16 cellular contexts compared by ENCODE assay signal in genomic region chr19:5632657-5633056, GRCh38. TPM values are rescaled to one million over a fixed set of nuclear protein-coding genes. Genes with fewer than 3 reads are reported as not detected.
A peak's percentile ranks its signal among the peaks of the same experiment; 100 is the strongest.
DNase-seq lines count a peak whose midpoint lies in the region; ATAC-seq and TF ChIP-seq lines count a peak whose summit lies in the region.
"Had no signal": no experiment of that assay in that cellular context is flagged by ENCODE, and none has a peak within 500 bp of the region (broad histone marks: within the 10 kb centered on the region; RNA-seq: fewer than 3 reads in every experiment).

No MANE protein-coding gene starts in this region.

- no peak overlapping the region for H2AFZ ChIP-seq in Loucy (ENCODE audit: low read length)

- peaks cover 42% of the 10 kb centered on the region for H3K4me1 Mint-ChIP-seq in CD14-positive monocyte
- H3K4me1 Mint-ChIP-seq in nephron progenitor cell: peaks cover 29% of the 10 kb centered on the region

- H3K36me3 ChIP-seq in Loucy (ENCODE audit: insufficient read depth, low read length): peaks cover 47% of the 10 kb centered on the region
- H3K36me3 ChIP-seq: ovary had no signal

- no peak overlapping the region for H3K9ac ChIP-seq in Loucy (ENCODE audit: low read depth, low read length, poor library complexity, severe bottlenecking)

- H3K36me3 Mint-ChIP-seq in CD14-positive monocyte (peaks cover 27 to 71% of the 10 kb centered on the region in 2 donors), nephron progenitor cell (ENCODE audit: low read depth) (peaks cover 74% of the 10 kb centered on the region)

- ATAC-seq in GM18498 (IDR thresholded peaks at IDR 0.05; ENCODE audit: unreplicated experiment): no peak
- ATAC-seq in GM18511 (IDR thresholded peaks at IDR 0.05; ENCODE audit: unreplicated experiment): no peak

- H3K9me3 ChIP-seq in Loucy (ENCODE audit: insufficient read depth, low read depth, low read length): no peaks in the 10 kb centered on the region
- H3K9me3 ChIP-seq: Caco-2, ovary, SJCRH30, stomach had no signal

- no peaks in the 10 kb centered on the region for H3F3A ChIP-seq in Loucy (ENCODE audit: low read depth)

- H3K27ac Mint-ChIP-seq in CD14-positive monocyte (peak overlapping the region in 5 of 7 donors; percentile 9 to 55 (median 33)), nephron progenitor cell (peak overlapping the region; percentile 20)

- H3K9me2 ChIP-seq in Loucy (replicated peaks; ENCODE audit: low read depth, low read length): no peaks in the 10 kb centered on the region

- intact Hi-C loops in CD14-positive monocyte (cut with micrococcal nuclease): no loop called here

- DNase-seq in CD14-positive monocyte (ENCODE audit: low spot score) (no peak), nephron progenitor cell (no peak), NOMO-1 (lab: John Stamatoyannopoulos, UW; ENCODE audit: unreplicated experiment in 2 of 2) (no peak)
- DNase-seq: activated CD4-positive, alpha-beta T cell treated with anti-CD3 and anti-CD28 coated beads for 1 hour; Caco-2; HCEC 1CT; NCI-H2029; NCI-H524; OCI-M1; ovary; SJCRH30; stimulated activated CD4-positive, alpha-beta T cell treated with anti-CD3 and anti-CD28 coated beads, Interleukin-12 subunit alpha, Interleukin-12 subunit beta, amount 100 ng/mL, for 4 hours; stomach had no signal

- no peaks in the 10 kb centered on the region for H3K27me3 ChIP-seq in Loucy (ENCODE audit: insufficient read depth, low read length, poor library complexity, severe bottlenecking)
- H3K27me3 ChIP-seq: ovary, SJCRH30, stomach had no signal

- peak overlapping the region; percentile 39 for H3K4me2 ChIP-seq in Loucy (ENCODE audit: low read depth, low read length, poor library complexity, severe bottlenecking)

- H3K27me3 Mint-ChIP-seq in CD14-positive monocyte (ENCODE audit: low read depth in 3 of 3) (peaks cover 0 to 2% (median 0%) of the 10 kb centered on the region in 3 donors), nephron progenitor cell (ENCODE audit: low read depth, poor library complexity) (peaks cover 3% of the 10 kb centered on the region)

- H3K4me3 Mint-ChIP-seq in CD14-positive monocyte (no peak overlapping the region), nephron progenitor cell (no peak overlapping the region)

- peaks cover 28% of the 10 kb centered on the region for H3K4me1 ChIP-seq in Loucy (ENCODE audit: insufficient read depth, low read length, poor library complexity, severe bottlenecking)
- H3K4me1 ChIP-seq: SJCRH30 had no signal

- TF ChIP-seq CTCF in CD14-positive monocyte (IDR thresholded peaks at IDR 0.05): no peak
- TF ChIP-seq CTCF in Loucy (conservative IDR thresholded peaks at IDR 0.05; ENCODE audit: low read length): no peak
- TF ChIP-seq CTCF in nephron progenitor cell (IDR thresholded peaks at IDR 0.05): no peak

- H3K4me3 ChIP-seq in Loucy (ENCODE audit: low read length, poor library complexity, severe bottlenecking): no peak overlapping the region
- H3K4me3 ChIP-seq: ovary, SJCRH30, stomach had no signal

- H3K9me3 Mint-ChIP-seq in CD14-positive monocyte (no peaks in the 10 kb centered on the region), nephron progenitor cell (no peaks in the 10 kb centered on the region)

- H3K79me2 ChIP-seq in Loucy (ENCODE audit: insufficient read depth, low read length): peaks cover 99% of the 10 kb centered on the region

- H4K20me1 ChIP-seq in Loucy (ENCODE audit: insufficient read depth, low read length, poor library complexity, severe bottlenecking): peaks cover 88% of the 10 kb centered on the region

RNA-seq across cellular contexts. Expression of gene SAFB, which starts 9.8 kb away (rescaled TPM):
- polyA plus RNA-seq in CD14-positive monocyte: 10 to 100 TPM; 12.2 to 23.1 TPM

RNA-seq across cellular contexts. Expression of gene SAFB2, which starts 10.1 kb away (rescaled TPM):
- polyA plus RNA-seq in CD14-positive monocyte: 10 to 100 TPM in 1 of 2 donors, 1 to 10 TPM in 1; 7.5 to 14.7 TPM

RNA-seq across cellular contexts. Expression of gene MICOS13, which starts 47.7 kb away (rescaled TPM):
- 10 to 100 TPM; 78.6 to 82.7 TPM for polyA plus RNA-seq in CD14-positive monocyte

RNA-seq across cellular contexts. Expression of gene HSD11B1L, which starts 48.2 kb away (rescaled TPM):
- 1 to 10 TPM; 1.9 to 2.4 TPM for polyA plus RNA-seq in CD14-positive monocyte

RNA-seq across cellular contexts. Expression of gene RPL36, which starts 57.4 kb away (rescaled TPM):
- polyA plus RNA-seq in CD14-positive monocyte: 100 to 1,000 TPM; 627 to 708 TPM
